ENCODE assay signal across 7 cellular contexts in the genomic region with DNA sequence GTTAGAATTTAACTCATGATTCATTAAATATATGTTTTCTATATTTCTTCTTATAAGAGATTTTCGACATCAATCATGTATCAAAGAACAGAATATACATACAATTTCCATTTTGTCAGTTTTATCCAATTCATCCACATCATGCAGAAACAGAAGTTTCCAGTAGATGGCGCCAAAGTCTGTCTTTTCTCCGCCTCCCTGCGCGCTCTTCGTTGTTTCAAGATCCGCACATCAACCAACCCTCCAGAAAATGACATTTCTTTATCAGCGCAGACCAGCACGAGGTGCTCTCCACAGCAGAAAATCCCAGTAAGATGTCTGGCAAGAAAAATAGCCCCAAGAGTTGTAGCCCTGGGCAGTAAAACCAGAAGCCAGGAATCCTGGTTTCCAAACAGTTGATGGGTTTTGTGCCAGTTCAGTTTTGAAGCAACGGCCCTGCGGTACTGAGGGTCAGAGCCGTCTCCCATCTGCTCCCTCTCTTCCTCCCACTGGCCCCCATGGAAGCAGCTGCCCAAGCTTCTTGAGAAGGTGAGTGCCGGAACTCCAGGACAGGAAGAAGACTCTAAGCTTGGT. TPM values are rescaled to one million over a fixed set of nuclear protein-coding genes. Genes with fewer than 3 reads are reported as not detected.
A peak's percentile ranks its signal among the peaks of the same experiment; 100 is the strongest.
DNase-seq lines count a peak whose midpoint lies in the region; ATAC-seq, FAIRE-seq and TF ChIP-seq lines count a peak whose summit lies in the region.

No MANE protein-coding gene starts in this region.

- no peak overlapping the region for H3K4me3 Mint-ChIP-seq in activated T-helper 2 cell treated with anti-CD3 and anti-CD28 coated beads, Interferon-gamma antibody, Interleukin-2, Interleukin-4, amounts not matched to agents 10 μg/mL and 5 μg/mL and 100 μg/mL, durations not matched to agents 14 hours and 24 hours and 36 hours (ENCODE audit: low read depth)

- H3K27me3 Mint-ChIP-seq in activated T-helper 2 cell treated with anti-CD3 and anti-CD28 coated beads, Interferon-gamma antibody, Interleukin-2, Interleukin-4, amounts not matched to agents 10 μg/mL and 5 μg/mL and 100 μg/mL, durations not matched to agents 14 hours and 24 hours and 36 hours (ENCODE audit: low read depth) = peaks cover 4% of the 10 kb centered on the region

- H3K4me1 Mint-ChIP-seq in activated T-helper 2 cell treated with anti-CD3 and anti-CD28 coated beads, Interferon-gamma antibody, Interleukin-2, Interleukin-4, amounts not matched to agents 10 μg/mL and 5 μg/mL and 100 μg/mL, durations not matched to agents 14 hours and 24 hours and 36 hours (ENCODE audit: low read depth) = peaks cover 10% of the 10 kb centered on the region

- DNase-seq in GM12865 (ENCODE audit: low read depth) = peak; percentile 69
- peak; percentile 86 for DNase-seq in HuH-7 (ENCODE audit: low spot score)
- peak; percentile 20 for DNase-seq in RCC 7860 (ENCODE audit: low spot score)
- peak; percentile 41 for DNase-seq in activated T-helper 2 cell treated with anti-CD3 and anti-CD28 coated beads, Interferon-gamma antibody, Interleukin-2, Interleukin-4, amounts not matched to agents 10 μg/mL and 5 μg/mL and 100 μg/mL, durations not matched to agents 14 hours and 24 hours and 36 hours (ENCODE audit: low spot score)
- peak; percentile 37 to 81 for DNase-seq in foreskin fibroblast
- peak in 3 of 6 donors; percentile 13 to 61 (median 26) for DNase-seq in pancreas
- DNase-seq in vagina (ENCODE audit: extremely low spot score in 2 of 2) = no peak

- peak; percentile 72 for FAIRE-seq in RCC 7860 (lab: Jason Lieb, UNC)
- peak; percentile 85 for FAIRE-seq in pancreas (lab: Jason Lieb, UNC)

- intact Hi-C loops in activated T-helper 2 cell treated with anti-CD3 and anti-CD28 coated beads, Interferon-gamma antibody, Interleukin-2, Interleukin-4, amounts not matched to agents 10 μg/mL and 5 μg/mL and 100 μg/mL, durations not matched to agents 14 hours and 24 hours and 36 hours (cut with micrococcal nuclease) = loop anchor here (2.0 to 10.0 kb wide), 4 partner anchors 421 to 1283 kb away; partner anchors contain the start of genes LGALS8 and MTR
- intact Hi-C loops in pancreas (cut with DNase I) = loop anchor here in 1 of 3 donors (10.0 kb wide), 1 partner anchor 431 kb away; no protein-coding TSS in a partner anchor
- intact Hi-C loops in vagina (cut with DNase I) = loop anchor here (5.0 kb wide), 1 partner anchor 389 kb away; no protein-coding TSS in a partner anchor

- H3K27me3 ChIP-seq in pancreas = no peaks in the 10 kb centered on the region
- no peaks in the 10 kb centered on the region for H3K27me3 ChIP-seq in vagina

- H3K9me3 ChIP-seq in pancreas (no peaks in the 10 kb centered on the region), vagina (no peaks in the 10 kb centered on the region)

- H3K36me3 ChIP-seq in pancreas (no peaks in the 10 kb centered on the region), vagina (no peaks in the 10 kb centered on the region)

- no peak overlapping the region for H3K27ac Mint-ChIP-seq in activated T-helper 2 cell treated with anti-CD3 and anti-CD28 coated beads, Interferon-gamma antibody, Interleukin-2, Interleukin-4, amounts not matched to agents 10 μg/mL and 5 μg/mL and 100 μg/mL, durations not matched to agents 14 hours and 24 hours and 36 hours

- ATAC-seq in pancreas = peak; percentile 56 to 87 (median 81)

- no peaks in the 10 kb centered on the region for H3K36me3 Mint-ChIP-seq in activated T-helper 2 cell treated with anti-CD3 and anti-CD28 coated beads, Interferon-gamma antibody, Interleukin-2, Interleukin-4, amounts not matched to agents 10 μg/mL and 5 μg/mL and 100 μg/mL, durations not matched to agents 14 hours and 24 hours and 36 hours (ENCODE audit: low read depth)

- H3K27ac ChIP-seq in pancreas (no peak overlapping the region), vagina (no peak overlapping the region)

- H3K9me3 Mint-ChIP-seq in activated T-helper 2 cell treated with anti-CD3 and anti-CD28 coated beads, Interferon-gamma antibody, Interleukin-2, Interleukin-4, amounts not matched to agents 10 μg/mL and 5 μg/mL and 100 μg/mL, durations not matched to agents 14 hours and 24 hours and 36 hours = no peaks in the 10 kb centered on the region

- WGBS in pancreas, 2 donors = 14 to 18% methylated on average over 13 of the region's 13 CpGs

- TF ChIP-seq CTCF in GM12865 (IDR thresholded peaks at IDR 0.05; ENCODE audit: insufficient read depth, low read depth, low read length, missing control alignments) = peak; percentile 62
- peak; percentile 72 for TF ChIP-seq CTCF in foreskin fibroblast (IDR thresholded peaks at IDR 0.05; ENCODE audit: low read depth, low read length)
- TF ChIP-seq CTCF in pancreas (IDR thresholded peaks at IDR 0.05) = peak; percentile 58 to 80 (median 72)
- TF ChIP-seq CTCF in vagina (IDR thresholded peaks at IDR 0.05) = peak; percentile 73 to 85 (median 78)

- H3K4me3 ChIP-seq in GM12865 (ENCODE audit: low read depth, low read length) = no peak overlapping the region
- H3K4me3 ChIP-seq in foreskin fibroblast (ENCODE audit: low read depth in 1 of 2, low read length in 2 of 2) = no peak overlapping the region
- H3K4me3 ChIP-seq in pancreas = no peak overlapping the region
- no peak overlapping the region for H3K4me3 ChIP-seq in vagina

- H3K4me1 ChIP-seq in pancreas (no peaks in the 10 kb centered on the region), vagina (no peaks in the 10 kb centered on the region)

- no peak for TF ChIP-seq POLR2A in vagina (IDR thresholded peaks at IDR 0.05)

RNA-seq across cellular contexts. Expression of gene GPR137B, which starts 38.6 kb away (rescaled TPM):
- total RNA-seq in activated T-helper 2 cell treated with anti-CD3 and anti-CD28 coated beads, Interferon-gamma antibody, Interleukin-2, Interleukin-4, amounts not matched to agents 10 μg/mL and 5 μg/mL and 100 μg/mL, durations not matched to agents 14 hours and 24 hours and 36 hours = 6.8 and 7.8 TPM in 2 replicates
- total RNA-seq in pancreas = 1 to 10 TPM; 1.1 to 9.8 (median 2.6) TPM
- 1 to 10 TPM in 1 of 2 donors, under 1 TPM in 1; 0.95 to 4.3 TPM for polyA plus RNA-seq in pancreas
- total RNA-seq in vagina = 38.8 TPM

RNA-seq across cellular contexts. Expression of gene NID1, which starts 38.8 kb away (rescaled TPM):
- total RNA-seq in activated T-helper 2 cell treated with anti-CD3 and anti-CD28 coated beads, Interferon-gamma antibody, Interleukin-2, Interleukin-4, amounts not matched to agents 10 μg/mL and 5 μg/mL and 100 μg/mL, durations not matched to agents 14 hours and 24 hours and 36 hours = 0.39 and 0.55 TPM in 2 replicates
- total RNA-seq in pancreas = 10 to 100 TPM in 3 of 6 donors, 1 to 10 TPM in 3; 3.6 to 28.2 (median 10.3) TPM
- 1 to 10 TPM; 4.3 to 7.6 TPM for polyA plus RNA-seq in pancreas
- 154 TPM for total RNA-seq in vagina

Comparison
In these comparisons a context has a peak if more than half of its experiments do, and no peak if none do; other contexts are left out.
1. DNase-seq: peak in GM12865 (single experiment), HuH-7 (single experiment), RCC 7860 (single experiment), activated T-helper 2 cell treated with anti-CD3 and anti-CD28 coated beads, Interferon-gamma antibody, Interleukin-2, Interleukin-4, amounts not matched to agents 10 μg/mL and 5 μg/mL and 100 μg/mL, durations not matched to agents 14 hours and 24 hours and 36 hours (single experiment) and foreskin fibroblast (2 of 2); none in vagina (0 of 2).
2. Peak in every context shown above with its lines, with median percentiles within 50 percentile points of each other: CTCF ChIP-seq.